8 cellular contexts compared by ENCODE assay signal in genomic region chr16:90019201-90019542, GRCh38. TPM values are rescaled to one million over a fixed set of nuclear protein-coding genes. Genes with fewer than 3 reads are reported as not detected.
A peak's percentile ranks its signal among the peaks of the same experiment; 100 is the strongest.
DNase-seq lines count a peak whose midpoint lies in the region; ATAC-seq, FAIRE-seq and TF ChIP-seq lines count a peak whose summit lies in the region.

Gene DBNDD1, minus strand, starts transcription at chr16:90019456. Its CDS starts 115 bp downstream, at chr16:90019341.

- ATAC-seq in A549: no peak; a peak in 2 of 6 replicates
- ATAC-seq in GM19324 (IDR thresholded peaks at IDR 0.05; ENCODE audit: low FRiP score, unreplicated experiment): no peak
- ATAC-seq in GM21515 (IDR thresholded peaks at IDR 0.05; ENCODE audit: unreplicated experiment): no peak
- ATAC-seq in GM21423 (IDR thresholded peaks at IDR 0.05; ENCODE audit: unreplicated experiment): no peak

- peaks cover 34% of the 10 kb centered on the region for H3K4me1 ChIP-seq in A549
- peaks cover 14% of the 10 kb centered on the region for H3K4me1 ChIP-seq in mucosa of stomach (ENCODE audit: control insufficient read depth, insufficient read depth, low read length)

- peak within 1 kb of the TSS; percentile 57 for H3K9ac ChIP-seq in mucosa of stomach (ENCODE audit: low read length)

- H3K4me2 ChIP-seq in A549: peak within 1 kb of the TSS; percentile 87

- H3K27ac ChIP-seq in A549: peak within 1 kb of the TSS; percentile 88 to 98
- H3K27ac ChIP-seq in cingulate gyrus (ENCODE audit: low read depth, low read length): peak within 1 kb of the TSS; percentile 19

- H3K27me3 ChIP-seq in mucosa of stomach (ENCODE audit: control insufficient read depth, insufficient read depth, low read length): no peaks in the 10 kb centered on the region

- CTCF ChIA-PET in A549 (lab: Yijun Ruan, JAX): interaction anchor here (1.1 to 4.4 kb wide), 11 partner anchors 10 to 97 kb away, joined by 3 to 24 read pairs (median 5); no protein-coding TSS in a partner anchor

- TF ChIP-seq RAD21 in A549 (conservative IDR thresholded peaks at IDR 0.05 in 1 of 2, IDR thresholded peaks at IDR 0.05 in 1 of 2): no peak

- FAIRE-seq in A549 (lab: Jason Lieb, UNC): no peak

- no peaks in the 10 kb centered on the region for H3K36me3 ChIP-seq in mucosa of stomach (ENCODE audit: control insufficient read depth, insufficient read depth, low read length)

- no peak for TF ChIP-seq CTCF in A549 (IDR thresholded peaks at IDR 0.05)

- no peak for DNase-seq in A549 (ENCODE audit: low read depth in 1 of 2, low spot score in 1 of 2)
- DNase-seq in Jurkat, Clone E6-1 (ENCODE audit: low read depth, low spot score): no peak
- DNase-seq in central memory CD4-positive, alpha-beta T cell: no peak

- TF ChIP-seq POLR2A in A549 (IDR thresholded peaks at IDR 0.05; ENCODE audit: low read length): no peak; the same call in 1 of the 2 replicates

- POLR2A ChIA-PET in A549 (lab: Yijun Ruan, JAX): interaction anchor here (1.2 to 1.4 kb wide), 2 partner anchors 12 to 14 kb away, joined by 3 to 5 read pairs; no protein-coding TSS in a partner anchor

- no peak for TF ChIP-seq EP300 in A549 (IDR thresholded peaks at IDR 0.05)

- H3K9me3 ChIP-seq in A549: no peaks in the 10 kb centered on the region
- H3K9me3 ChIP-seq in mucosa of stomach (ENCODE audit: control insufficient read depth, low read length): no peaks in the 10 kb centered on the region

- H3K4me3 ChIP-seq in A549 (peak within 1 kb of the TSS; percentile 76), mucosa of stomach (ENCODE audit: low read length) (no peak within 1 kb of the TSS)
- H3K4me3 ChIP-seq in Jurkat, Clone E6-1 (ENCODE audit: low read length): peak within 1 kb of the TSS; percentile 43

- WGBS in A549 (ENCODE audit: missing lambda C conversion rate): no CpG with 5 or more reads among the region's 49 CpGs

TF ChIP-seq in A549, 52 proteins besides CTCF, POLR2A, EP300 and RAD21:
- TF ChIP-seq ELK1 (IDR thresholded peaks at IDR 0.05; ENCODE audit: low read depth, low read length): no peak
- no peak for TF ChIP-seq TFCP2L1 (CRISPR knock-in tag; IDR thresholded peaks at IDR 0.05)
- TF ChIP-seq, protein P1, sequence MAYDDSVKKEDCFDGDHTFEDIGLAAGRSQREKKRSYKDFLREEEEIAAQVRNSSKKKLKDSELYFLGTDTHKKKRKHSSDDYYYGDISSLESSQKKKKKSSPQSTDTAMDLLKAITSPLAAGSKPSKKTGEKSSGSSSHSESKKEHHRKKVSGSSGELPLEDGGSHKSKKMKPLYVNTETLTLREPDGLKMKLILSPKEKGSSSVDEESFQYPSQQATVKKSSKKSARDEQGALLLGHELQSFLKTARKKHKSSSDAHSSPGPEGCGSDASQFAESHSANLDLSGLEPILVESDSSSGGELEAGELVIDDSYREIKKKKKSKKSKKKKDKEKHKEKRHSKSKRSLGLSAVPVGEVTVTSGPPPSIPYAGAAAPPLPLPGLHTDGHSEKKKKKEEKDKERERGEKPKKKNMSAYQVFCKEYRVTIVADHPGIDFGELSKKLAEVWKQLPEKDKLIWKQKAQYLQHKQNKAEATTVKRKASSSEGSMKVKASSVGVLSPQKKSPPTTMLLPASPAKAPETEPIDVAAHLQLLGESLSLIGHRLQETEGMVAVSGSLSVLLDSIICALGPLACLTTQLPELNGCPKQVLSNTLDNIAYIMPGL (CRISPR knock-in tag; IDR thresholded peaks at IDR 0.05; ENCODE audit: borderline replicate concordance): no peak
- peak; percentile 22; the same call in 1 of the 2 replicates for TF ChIP-seq RNF2 (IDR thresholded peaks at IDR 0.05; ENCODE audit: borderline replicate concordance, low read depth)
- no peak for TF ChIP-seq JUN (IDR thresholded peaks at IDR 0.05)
- 0 out of 2 replicates have a peak, but pooled peaks have one; percentile 6 for TF ChIP-seq PHF8 (IDR thresholded peaks at IDR 0.05; ENCODE audit: borderline replicate concordance, low read depth)

RNA-seq across cellular contexts. Expression of gene DBNDD1, which starts in this region (rescaled TPM):
- polyA plus RNA-seq in A549 (2011; rRNA removed) (23.0 and 24.2 TPM in 2 replicates), A549 (2017; fragmentation: RNase III; extraction: RNeasy Plus Mini Kit Qiagen cat#74134 plus additional on column Dnase treatment) (39.9 to 44.7 TPM (median 43.8 TPM) in 3 replicates)
- polyA plus RNA-seq in A549 (2012; cell fraction: cytosol; rRNA removed): 42.2 and 63.0 TPM in 2 replicates
- 31.6 and 38.3 TPM in 2 replicates for polyA plus RNA-seq in A549 (2012; cell fraction: nucleus; rRNA removed)
- polyA minus RNA-seq in A549 (2011; rRNA and poly(A)+ RNA removed): 19.8 and 20.2 TPM in 2 replicates
- 3.5 TPM for polyA plus RNA-seq in Jurkat, Clone E6-1 (2012; ENCODE audit: insufficient read depth, insufficient read length)
